Comparison of ENCODE assay signal across 29 cellular contexts in genomic region chr10:101686133-101686925, GRCh38. TPM values are rescaled to one million over a fixed set of nuclear protein-coding genes. Genes with fewer than 3 reads are reported as not detected.
DNase-seq lines count a peak whose midpoint lies in the region; ATAC-seq, FAIRE-seq and TF ChIP-seq lines count a peak whose summit lies in the region.
"Had no signal": no experiment of that assay in that cellular context is flagged by ENCODE, and none has a peak within 500 bp of the region (broad histone marks: within the 10 kb centered on the region; RNA-seq: fewer than 3 reads in every experiment).

No MANE protein-coding gene starts in this region.

- POLR2A ChIA-PET in CD8-positive, alpha-beta memory T cell (lab: Charles Lee), result no interaction called here

- H3K4me1 Mint-ChIP-seq in CD8-positive, alpha-beta memory T cell, result peaks cover 74 to 92% (median 88%) of the 10 kb centered on the region in 3 donors
- H3K4me1 Mint-ChIP-seq in HFFc6 (ENCODE audit: low read depth) (peaks cover 91% of the 10 kb centered on the region), astrocyte (ENCODE audit: low read depth, unreplicated experiment) (peaks cover 38% of the 10 kb centered on the region)

- H3K27me3 Mint-ChIP-seq in CD8-positive, alpha-beta memory T cell, result no peaks in the 10 kb centered on the region
- H3K27me3 Mint-ChIP-seq in HFFc6 (ENCODE audit: insufficient read depth) (no peaks in the 10 kb centered on the region), astrocyte (ENCODE audit: low read depth, unreplicated experiment) (no peaks in the 10 kb centered on the region)
- H3K27me3 Mint-ChIP-seq: activated CD4-positive, alpha-beta T cell treated with anti-CD3 and anti-CD28 coated beads for 36 hours; activated T-cell treated with anti-CD3 and anti-CD28 coated beads, Interleukin-2, amount 50 U/mL, for 24 hours; T-cell had no signal

- no peak for FAIRE-seq in astrocyte (lab: Jason Lieb, UNC)
- FAIRE-seq: small intestine, TTC549 had no signal

- DNase-seq in CD8-positive, alpha-beta memory T cell, result no peak
- DNase-seq in HFFc6 (peak; percentile 47), astrocyte (ENCODE audit: low read depth) (peak; percentile 62), myocyte (ENCODE audit: low read depth) (peak; percentile 15), RKO (ENCODE audit: low spot score) (no peak), Kasumi-1 (lab: John Stamatoyannopoulos, UW) (no peak), pons (ENCODE audit: low spot score) (no peak), heart left ventricle (no peak)
- DNase-seq: ACHN; activated CD4-positive, alpha-beta T cell treated with anti-CD3 and anti-CD28 coated beads for 36 hours; activated naive CD4-positive, alpha-beta T cell; activated T-cell treated with anti-CD3 and anti-CD28 coated beads, Interleukin-2, amount 50 U/mL, for 24 hours; amygdala; COR-L47; dorsolateral prefrontal cortex; NCI-H1417 treated with DMSO at 0.1 percent for 48 hours; NCI-H2107; NCI-H510A; NK-92 treated with Interleukin-12 subunit alpha and Interleukin-12 subunit beta, amount 100 ng/mL, for 24 hours; nucleus accumbens; PC-9; SHP77; small intestine; stimulated activated CD4-positive, alpha-beta T cell treated with anti-CD3 and anti-CD28 coated beads, Interleukin-2, amount 100 ng/mL, for 24 hours; T-cell; upper lobe of left lung had no signal

- peaks cover 0 to 37% (median 7%) of the 10 kb centered on the region in 3 donors for H3K36me3 Mint-ChIP-seq in CD8-positive, alpha-beta memory T cell
- H3K36me3 Mint-ChIP-seq in HFFc6 (ENCODE audit: low read depth), result peaks cover 32% of the 10 kb centered on the region
- no peaks in the 10 kb centered on the region for H3K36me3 Mint-ChIP-seq in astrocyte (ENCODE audit: low read depth, unreplicated experiment)

- peak overlapping the region; percentile 31 for H3K4me2 ChIP-seq in astrocyte (ENCODE audit: low read length)
- H3K4me2 ChIP-seq: BLaER1, PC-9 had no signal

- peaks cover 23% of the 10 kb centered on the region for H4K20me1 ChIP-seq in astrocyte (ENCODE audit: insufficient read depth, low read length)

- H3K79me2 ChIP-seq in astrocyte (ENCODE audit: insufficient read depth, low read length), result peaks cover 43% of the 10 kb centered on the region

- H3K27ac ChIP-seq in CD8-positive, alpha-beta memory T cell (ENCODE audit: low read depth, low read length), result no peak overlapping the region
- H3K27ac ChIP-seq in astrocyte (ENCODE audit: low read depth, low read length), result peak overlapping the region; percentile 52
- no peak overlapping the region for H3K27ac ChIP-seq in heart left ventricle
- H3K27ac ChIP-seq: BLaER1, dorsolateral prefrontal cortex, PC-9, upper lobe of left lung had no signal

- H3K4me3 ChIP-seq in CD8-positive, alpha-beta memory T cell (ENCODE audit: low read length), result no peak overlapping the region
- no peak overlapping the region for H3K4me3 ChIP-seq in astrocyte (ENCODE audit: insufficient read depth, low read depth, low read length)
- H3K4me3 ChIP-seq in heart left ventricle, result no peak overlapping the region
- H3K4me3 ChIP-seq: BLaER1, dorsolateral prefrontal cortex, HAP-1, PC-9, upper lobe of left lung had no signal

- no peaks in the 10 kb centered on the region for H3K9me3 Mint-ChIP-seq in CD8-positive, alpha-beta memory T cell
- no peaks in the 10 kb centered on the region for H3K9me3 Mint-ChIP-seq in HFFc6
- H3K9me3 Mint-ChIP-seq in astrocyte (ENCODE audit: unreplicated experiment), result no peaks in the 10 kb centered on the region
- H3K9me3 Mint-ChIP-seq: activated T-cell treated with anti-CD3 and anti-CD28 coated beads, Interleukin-2, amount 50 U/mL, for 24 hours; T-cell had no signal

- no peak for TF ChIP-seq CTCF in HFFc6 (IDR thresholded peaks at IDR 0.05)
- TF ChIP-seq CTCF in astrocyte (IDR thresholded peaks at IDR 0.05; ENCODE audit: insufficient read depth, low read depth, low read length), result no peak
- no peak for TF ChIP-seq CTCF in heart left ventricle (IDR thresholded peaks at IDR 0.05)

- WGBS in heart left ventricle, 4 donors, result 75 to 80% (median 78%) methylated on average over 5 of the region's 5 CpGs

- H3K27me3 ChIP-seq in CD8-positive, alpha-beta memory T cell (ENCODE audit: insufficient read depth, low read length, poor library complexity, severe bottlenecking), result no peaks in the 10 kb centered on the region
- no peaks in the 10 kb centered on the region for H3K27me3 ChIP-seq in astrocyte (ENCODE audit: insufficient read depth, low read length)
- no peaks in the 10 kb centered on the region for H3K27me3 ChIP-seq in heart left ventricle
- H3K27me3 ChIP-seq: BLaER1, dorsolateral prefrontal cortex, upper lobe of left lung had no signal

- ATAC-seq in heart left ventricle, result no peak
- ATAC-seq: activated CD4-positive, alpha-beta T cell treated with anti-CD3 and anti-CD28 coated beads for 36 hours; T-cell had no signal

- H3K36me3 ChIP-seq in CD8-positive, alpha-beta memory T cell (ENCODE audit: insufficient read depth, low read length), result no peaks in the 10 kb centered on the region
- H3K36me3 ChIP-seq in astrocyte (ENCODE audit: insufficient read depth, low read length) (no peaks in the 10 kb centered on the region), heart left ventricle (no peaks in the 10 kb centered on the region)
- H3K36me3 ChIP-seq: HAP-1, upper lobe of left lung had no signal

- CTCF ChIA-PET in CD8-positive, alpha-beta memory T cell (lab: Charles Lee), result no interaction called here

- TF ChIP-seq POLR2A in heart left ventricle (IDR thresholded peaks at IDR 0.05), result no peak

- no peak overlapping the region for H2AFZ ChIP-seq in astrocyte (ENCODE audit: low read depth, low read length)
- H2AFZ ChIP-seq: PC-9 had no signal

- H3K4me3 Mint-ChIP-seq in CD8-positive, alpha-beta memory T cell, result no peak overlapping the region
- H3K4me3 Mint-ChIP-seq in HFFc6, result peak overlapping the region; percentile 50
- no peak overlapping the region for H3K4me3 Mint-ChIP-seq in astrocyte (ENCODE audit: unreplicated experiment)
- H3K4me3 Mint-ChIP-seq: activated CD4-positive, alpha-beta T cell treated with anti-CD3 and anti-CD28 coated beads for 36 hours; activated T-cell treated with anti-CD3 and anti-CD28 coated beads, Interleukin-2, amount 50 U/mL, for 24 hours; T-cell had no signal

- peak overlapping the region in 5 of 8 donors; percentile 35 to 70 (median 52) for H3K27ac Mint-ChIP-seq in CD8-positive, alpha-beta memory T cell
- H3K27ac Mint-ChIP-seq in HFFc6, result peak overlapping the region; percentile 81
- no peak overlapping the region for H3K27ac Mint-ChIP-seq in astrocyte (ENCODE audit: unreplicated experiment)
- H3K27ac Mint-ChIP-seq: activated T-cell treated with anti-CD3 and anti-CD28 coated beads, Interleukin-2, amount 50 U/mL, for 24 hours; T-cell had no signal

- no peak overlapping the region for H3K9ac ChIP-seq in astrocyte (ENCODE audit: low read length)
- H3K9ac ChIP-seq: BLaER1 had no signal

- peaks cover 32% of the 10 kb centered on the region for H3K4me1 ChIP-seq in CD8-positive, alpha-beta memory T cell (ENCODE audit: insufficient read depth, low read length)
- H3K4me1 ChIP-seq in astrocyte (ENCODE audit: insufficient read depth, low read length) (peaks cover 19% of the 10 kb centered on the region), heart left ventricle (peaks cover 0 to 60% (median 44%) of the 10 kb centered on the region in 12 donors)
- H3K4me1 ChIP-seq: HAP-1 had no signal

- no peaks in the 10 kb centered on the region for H3K9me3 ChIP-seq in CD8-positive, alpha-beta memory T cell (ENCODE audit: low read length)
- H3K9me3 ChIP-seq in astrocyte (ENCODE audit: insufficient read depth, low read depth, low read length) (no peaks in the 10 kb centered on the region), heart left ventricle (peaks cover 0 to 3% (median 0%) of the 10 kb centered on the region in 12 donors)
- H3K9me3 ChIP-seq: BLaER1, HAP-1, upper lobe of left lung had no signal

- intact Hi-C loops in heart left ventricle (cut with DNase I), result no loop called here

RNA-seq across cellular contexts. Expression of gene FBXW4, which starts 8.6 kb away (rescaled TPM):
- total RNA-seq in CD8-positive, alpha-beta memory T cell, result 10 to 100 TPM; 44.2 to 54.4 TPM
- polyA plus RNA-seq in CD8-positive, alpha-beta memory T cell, result 13.1 TPM
- 10 to 100 TPM; 22.9 to 33.3 (median 28.8) TPM for total RNA-seq in HFFc6 (2021; fragmentation: NEBNext Ultra II Directional; extraction: Animal tissue kit (Norgen Biotek cat#: 25700))
- total RNA-seq in astrocyte (21.9 and 24.1 TPM in 2 replicates), myocyte (27.7 and 35.1 TPM in 2 replicates), heart left ventricle (100 to 1,000 TPM in 1 of 9 donors, 10 to 100 TPM in 8; 69.7 to 116 (median 80.9) TPM)
- polyA plus RNA-seq in myocyte (2012), result 60.3 TPM
- polyA plus RNA-seq in heart left ventricle, result 10 to 100 TPM; 35.8 to 82.9 TPM

Comparison
In these comparisons a context has a peak if more than half of its experiments do, and no peak if none do; other contexts are left out.
1. DNase-seq: peak in HFFc6 (single experiment), astrocyte (single experiment) and myocyte (single experiment); none in CD8-positive, alpha-beta memory T cell (0 of 5), RKO (single experiment), Kasumi-1 (0 of 2), pons (single experiment) and heart left ventricle (0 of 5).